In the genomic region with DNA sequence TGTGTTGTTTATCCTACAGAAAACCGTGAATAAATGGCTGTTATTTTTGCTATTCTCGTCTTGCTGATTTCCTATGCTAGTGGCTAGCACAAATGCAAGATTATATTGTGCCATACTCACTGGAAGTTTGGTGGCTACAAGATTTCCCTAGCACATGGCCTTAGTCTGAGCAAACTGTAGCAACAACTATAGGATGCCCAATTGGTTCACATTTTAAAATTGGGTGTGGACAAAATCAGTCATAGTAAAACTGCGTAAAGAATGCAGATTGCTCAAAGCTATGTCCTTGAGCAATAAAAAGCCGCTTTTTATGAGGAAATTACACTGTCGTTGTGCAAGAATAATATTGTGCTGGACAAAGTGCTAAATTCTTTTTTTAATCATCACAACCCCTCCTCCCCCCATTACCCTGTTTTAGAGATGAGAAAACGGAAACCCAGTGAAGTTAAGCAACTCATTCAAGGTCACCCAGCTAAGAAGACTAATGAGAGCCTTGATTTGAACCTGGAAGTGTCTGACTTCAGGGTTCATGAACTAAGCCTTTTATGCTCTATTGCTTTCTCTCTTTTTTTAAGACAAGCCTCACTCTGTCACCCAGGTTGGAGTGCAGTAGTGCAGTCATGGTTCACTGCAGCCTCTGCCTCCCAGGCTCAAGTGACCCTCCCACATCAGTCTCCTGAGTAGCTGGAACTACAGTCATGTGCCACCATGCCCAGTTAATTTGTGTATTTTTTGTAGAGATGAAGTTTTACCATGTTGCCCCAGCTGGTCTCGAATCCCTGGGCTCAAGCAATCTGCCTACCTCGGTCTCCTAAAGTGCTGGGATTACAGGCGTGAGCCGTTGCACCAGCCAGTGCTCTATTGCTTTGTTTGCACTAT, we compare ENCODE assay signal across 1 cellular context.
TF ChIP-seq lines count a peak whose summit lies in the region.

No MANE protein-coding gene starts in this region.

TF ChIP-seq in GM23338, 12 proteins besides CTCF, POLR2A, EP300 and RAD21 (continued from another document):
- TF ChIP-seq, protein P1, sequence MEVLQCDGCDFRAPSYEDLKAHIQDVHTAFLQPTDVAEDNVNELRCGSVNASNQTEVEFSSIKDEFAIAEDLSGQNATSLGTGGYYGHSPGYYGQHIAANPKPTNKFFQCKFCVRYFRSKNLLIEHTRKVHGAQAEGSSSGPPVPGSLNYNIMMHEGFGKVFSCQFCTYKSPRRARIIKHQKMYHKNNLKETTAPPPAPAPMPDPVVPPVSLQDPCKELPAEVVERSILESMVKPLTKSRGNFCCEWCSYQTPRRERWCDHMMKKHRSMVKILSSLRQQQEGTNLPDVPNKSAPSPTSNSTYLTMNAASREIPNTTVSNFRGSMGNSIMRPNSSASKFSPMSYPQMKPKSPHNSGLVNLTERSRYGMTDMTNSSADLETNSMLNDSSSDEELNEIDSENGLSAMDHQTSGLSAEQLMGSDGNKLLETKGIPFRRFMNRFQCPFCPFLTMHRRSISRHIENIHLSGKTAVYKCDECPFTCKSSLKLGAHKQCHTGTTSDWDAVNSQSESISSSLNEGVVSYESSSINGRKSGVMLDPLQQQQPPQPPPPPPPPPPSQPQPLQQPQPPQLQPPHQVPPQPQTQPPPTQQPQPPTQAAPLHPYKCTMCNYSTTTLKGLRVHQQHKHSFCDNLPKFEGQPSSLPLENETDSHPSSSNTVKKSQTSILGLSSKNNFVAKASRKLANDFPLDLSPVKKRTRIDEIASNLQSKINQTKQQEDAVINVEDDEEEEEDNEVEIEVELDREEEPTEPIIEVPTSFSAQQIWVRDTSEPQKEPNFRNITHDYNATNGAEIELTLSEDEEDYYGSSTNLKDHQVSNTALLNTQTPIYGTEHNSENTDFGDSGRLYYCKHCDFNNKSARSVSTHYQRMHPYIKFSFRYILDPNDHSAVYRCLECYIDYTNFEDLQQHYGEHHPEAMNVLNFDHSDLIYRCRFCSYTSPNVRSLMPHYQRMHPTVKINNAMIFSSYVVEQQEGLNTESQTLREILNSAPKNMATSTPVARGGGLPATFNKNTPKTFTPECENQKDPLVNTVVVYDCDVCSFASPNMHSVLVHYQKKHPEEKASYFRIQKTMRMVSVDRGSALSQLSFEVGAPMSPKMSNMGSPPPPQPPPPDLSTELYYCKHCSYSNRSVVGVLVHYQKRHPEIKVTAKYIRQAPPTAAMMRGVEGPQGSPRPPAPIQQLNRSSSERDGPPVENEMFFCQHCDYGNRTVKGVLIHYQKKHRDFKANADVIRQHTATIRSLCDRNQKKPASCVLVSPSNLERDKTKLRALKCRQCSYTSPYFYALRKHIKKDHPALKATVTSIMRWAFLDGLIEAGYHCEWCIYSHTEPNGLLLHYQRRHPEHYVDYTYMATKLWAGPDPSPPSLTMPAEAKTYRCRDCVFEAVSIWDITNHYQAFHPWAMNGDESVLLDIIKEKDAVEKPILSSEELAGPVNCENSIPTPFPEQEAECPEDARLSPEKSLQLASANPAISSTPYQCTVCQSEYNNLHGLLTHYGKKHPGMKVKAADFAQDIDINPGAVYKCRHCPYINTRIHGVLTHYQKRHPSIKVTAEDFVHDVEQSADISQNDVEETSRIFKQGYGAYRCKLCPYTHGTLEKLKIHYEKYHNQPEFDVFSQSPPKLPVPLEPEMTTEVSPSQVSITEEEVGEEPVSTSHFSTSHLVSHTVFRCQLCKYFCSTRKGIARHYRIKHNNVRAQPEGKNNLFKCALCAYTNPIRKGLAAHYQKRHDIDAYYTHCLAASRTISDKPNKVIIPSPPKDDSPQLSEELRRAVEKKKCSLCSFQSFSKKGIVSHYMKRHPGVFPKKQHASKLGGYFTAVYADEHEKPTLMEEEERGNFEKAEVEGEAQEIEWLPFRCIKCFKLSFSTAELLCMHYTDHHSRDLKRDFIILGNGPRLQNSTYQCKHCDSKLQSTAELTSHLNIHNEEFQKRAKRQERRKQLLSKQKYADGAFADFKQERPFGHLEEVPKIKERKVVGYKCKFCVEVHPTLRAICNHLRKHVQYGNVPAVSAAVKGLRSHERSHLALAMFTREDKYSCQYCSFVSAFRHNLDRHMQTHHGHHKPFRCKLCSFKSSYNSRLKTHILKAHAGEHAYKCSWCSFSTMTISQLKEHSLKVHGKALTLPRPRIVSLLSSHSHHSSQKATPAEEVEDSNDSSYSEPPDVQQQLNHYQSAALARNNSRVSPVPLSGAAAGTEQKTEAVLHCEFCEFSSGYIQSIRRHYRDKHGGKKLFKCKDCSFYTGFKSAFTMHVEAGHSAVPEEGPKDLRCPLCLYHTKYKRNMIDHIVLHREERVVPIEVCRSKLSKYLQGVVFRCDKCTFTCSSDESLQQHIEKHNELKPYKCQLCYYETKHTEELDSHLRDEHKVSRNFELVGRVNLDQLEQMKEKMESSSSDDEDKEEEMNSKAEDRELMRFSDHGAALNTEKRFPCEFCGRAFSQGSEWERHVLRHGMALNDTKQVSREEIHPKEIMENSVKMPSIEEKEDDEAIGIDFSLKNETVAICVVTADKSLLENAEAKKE (CRISPR knock-in tag; IDR thresholded peaks at IDR 0.05) = no peak
- TF ChIP-seq CREB1 (CRISPR knock-in tag; IDR thresholded peaks at IDR 0.05; ENCODE audit: low read depth) = no peak
